8 cellular contexts compared by ENCODE assay signal in the genomic region with DNA sequence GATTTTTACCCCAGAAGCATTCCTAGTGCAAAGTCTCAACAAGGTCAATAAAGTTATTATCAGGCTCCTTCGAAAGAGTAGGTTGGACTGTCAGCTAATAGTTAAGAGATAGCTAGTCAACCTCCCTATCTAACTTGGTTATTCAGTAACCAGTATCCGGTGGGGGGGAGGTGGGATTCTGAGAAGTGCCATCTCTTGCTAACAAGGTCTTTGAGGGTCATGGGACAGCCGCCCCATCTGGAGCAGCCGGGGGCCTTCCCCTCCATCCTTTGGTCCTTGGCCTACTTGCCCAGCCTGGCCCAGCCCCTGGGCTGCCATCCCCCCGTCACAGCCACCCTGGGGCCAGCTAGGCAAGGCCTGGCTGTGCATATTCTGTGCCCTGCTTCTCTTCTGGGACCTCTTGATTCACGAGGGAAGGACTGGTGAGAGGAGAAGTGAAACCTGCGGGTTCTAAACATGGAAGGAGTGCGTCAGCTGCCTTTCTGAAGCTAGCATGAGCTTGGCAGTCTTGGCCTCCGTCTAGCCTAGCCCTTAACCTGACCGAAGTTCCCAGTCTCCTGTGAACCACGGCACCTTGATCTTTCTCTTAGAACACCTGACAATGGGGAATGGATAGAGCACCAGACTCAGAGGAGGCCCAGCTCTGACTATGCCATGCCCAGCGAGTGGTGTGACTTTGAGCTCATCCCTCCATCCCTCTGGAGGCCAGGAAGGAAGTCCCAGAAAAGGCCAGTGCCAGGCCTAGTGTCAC. TPM values are rescaled to one million over a fixed set of nuclear protein-coding genes. Genes with fewer than 3 reads are reported as not detected.
DNase-seq lines count a peak whose midpoint lies in the region; ATAC-seq lines count a peak whose summit lies in the region.

No MANE protein-coding gene starts in this region.

- no peaks in the 10 kb centered on the region for H3K9me3 Mint-ChIP-seq in stimulated activated naive CD8-positive, alpha-beta T cell treated with anti-CD3 and anti-CD28 coated beads, Interleukin-15, amount 100 ng/mL, for 72 hours

- peaks cover 39% of the 10 kb centered on the region for H3K27me3 Mint-ChIP-seq in stimulated activated naive CD8-positive, alpha-beta T cell treated with anti-CD3 and anti-CD28 coated beads, Interleukin-15, amount 100 ng/mL, for 72 hours

- peak; percentile 79 for ATAC-seq in GM18907 (IDR thresholded peaks at IDR 0.05; ENCODE audit: unreplicated experiment)
- ATAC-seq in HG02938 (IDR thresholded peaks at IDR 0.05; ENCODE audit: unreplicated experiment), result peak; percentile 80
- ATAC-seq in stimulated activated naive CD8-positive, alpha-beta T cell treated with anti-CD3 and anti-CD28 coated beads, Interleukin-15, amount 100 ng/mL, for 72 hours, result no peak

- peaks cover 29% of the 10 kb centered on the region for H3K4me1 Mint-ChIP-seq in stimulated activated naive CD8-positive, alpha-beta T cell treated with anti-CD3 and anti-CD28 coated beads, Interleukin-15, amount 100 ng/mL, for 72 hours

- DNase-seq in SIG-M5 treated with dmso at 0.1 percent for 504 hours (lab: John Stamatoyannopoulos, UW; ENCODE audit: unreplicated experiment), result peak; percentile 83
- DNase-seq in posterior vena cava (ENCODE audit: low spot score), result peak; percentile 73
- DNase-seq in stimulated activated naive CD8-positive, alpha-beta T cell treated with anti-CD3 and anti-CD28 coated beads, Interleukin-15, amount 100 ng/mL, for 72 hours, result no peak
- DNase-seq in NK-92 (lab: John Stamatoyannopoulos, UW; ENCODE audit: unreplicated experiment), result no peak
- DNase-seq in COR-L47 (lab: John Stamatoyannopoulos, UW), result no peak
- no peak for DNase-seq in islet precursor cell

- H3K27ac Mint-ChIP-seq in stimulated activated naive CD8-positive, alpha-beta T cell treated with anti-CD3 and anti-CD28 coated beads, Interleukin-15, amount 100 ng/mL, for 72 hours, result no peak overlapping the region

- intact Hi-C loops in posterior vena cava (cut with DNase I), result no loop called here

- no peak overlapping the region for H3K4me3 Mint-ChIP-seq in stimulated activated naive CD8-positive, alpha-beta T cell treated with anti-CD3 and anti-CD28 coated beads, Interleukin-15, amount 100 ng/mL, for 72 hours

RNA-seq across cellular contexts. Expression of a gene that starts 9.3 kb away (rescaled TPM):
- 10 to 100 TPM in 1 of 2 donors, 1 to 10 TPM in 1; 6.6 to 10.5 TPM for total RNA-seq in posterior vena cava

RNA-seq across cellular contexts. Expression of a gene that starts 39.0 kb away (rescaled TPM):
- 10 to 100 TPM; 12.5 to 15.7 TPM for total RNA-seq in posterior vena cava

Comparison
In these comparisons a context has a peak if more than half of its experiments do, and no peak if none do; other contexts are left out.
1. DNase-seq: peak in SIG-M5 treated with dmso at 0.1 percent for 504 hours (single experiment) and posterior vena cava (single experiment); none in stimulated activated naive CD8-positive, alpha-beta T cell treated with anti-CD3 and anti-CD28 coated beads, Interleukin-15, amount 100 ng/mL, for 72 hours (0 of 2), NK-92 (single experiment), COR-L47 (single experiment) and islet precursor cell (single experiment).